Comparison of ENCODE assay signal across 1 cellular context in genomic region chr18:3619746-3620145, GRCh38.
A peak's percentile ranks its signal among the peaks of the same experiment; 100 is the strongest.
TF ChIP-seq lines count a peak whose summit lies in the region.

No MANE protein-coding gene starts in this region.

TF ChIP-seq in K562, 482 proteins besides CTCF, POLR2A, EP300 and RAD21:
- no peak for TF ChIP-seq ID3 (CRISPR knock-in tag; IDR thresholded peaks at IDR 0.05)
- 0 out of 2 replicates have a peak, but pooled peaks have one; percentile 4 for TF ChIP-seq ID3 (tag; IDR thresholded peaks at IDR 0.05)
- no peak for TF ChIP-seq PATZ1 (CRISPR knock-in tag; IDR thresholded peaks at IDR 0.05; ENCODE audit: borderline replicate concordance)
